ENCODE assay signal across 17 cellular contexts in genomic region chr20:37330316-37330715, GRCh38. TPM values are rescaled to one million over a fixed set of nuclear protein-coding genes. Genes with fewer than 3 reads are reported as not detected.
DNase-seq lines count a peak whose midpoint lies in the region; ATAC-seq and TF ChIP-seq lines count a peak whose summit lies in the region.
"Had no signal": no experiment of that assay in that cellular context is flagged by ENCODE, and none has a peak within 500 bp of the region (broad histone marks: within the 10 kb centered on the region; RNA-seq: fewer than 3 reads in every experiment).

No MANE protein-coding gene starts in this region.

- H3K4me2 ChIP-seq in mesenchymal stem cell (ENCODE audit: low read length, poor library complexity, severe bottlenecking) (no peak overlapping the region), trophoblast cell (ENCODE audit: low read length) (no peak overlapping the region)
- H3K4me2 ChIP-seq: BLaER1 treated with 17β-estradiol and CSF1 and Interleukin-3, amounts not matched to agents 10 nM and 100 nM had no signal

- ATAC-seq in activated B cell treated with CpG ODN at 0.5 μM for 24 hours (ENCODE audit: low read depth) (no peak), GM21390 (IDR thresholded peaks at IDR 0.05; ENCODE audit: unreplicated experiment) (no peak), HG02885 (IDR thresholded peaks at IDR 0.05; ENCODE audit: poor library complexity, unreplicated experiment) (no peak)

- H3K9me3 Mint-ChIP-seq in CD14-positive monocyte (no peaks in the 10 kb centered on the region), activated B cell treated with CpG ODN at 0.5 μM for 24 hours (no peaks in the 10 kb centered on the region)
- H3K9me3 Mint-ChIP-seq: CD4-positive, alpha-beta T cell had no signal

- no peak overlapping the region for H4K12ac ChIP-seq in trophoblast cell (ENCODE audit: low read depth, low read length)

- H3K79me2 ChIP-seq in trophoblast cell (ENCODE audit: control insufficient read depth, insufficient read depth, low read length, poor library complexity): peaks cover 20% of the 10 kb centered on the region

- H3K27me3 Mint-ChIP-seq in CD14-positive monocyte (ENCODE audit: low read depth in 3 of 3) (peaks cover 2 to 10% (median 5%) of the 10 kb centered on the region in 3 donors), activated B cell treated with CpG ODN at 0.5 μM for 24 hours (no peaks in the 10 kb centered on the region)
- H3K27me3 Mint-ChIP-seq: CD4-positive, alpha-beta T cell had no signal

- peaks cover 32% of the 10 kb centered on the region for H3K4me1 Mint-ChIP-seq in CD14-positive monocyte
- peaks cover 27% of the 10 kb centered on the region for H3K4me1 Mint-ChIP-seq in activated B cell treated with CpG ODN at 0.5 μM for 24 hours

- POLR2A ChIA-PET in activated B cell treated with CpG ODN at 0.5 μM for 24 hours (lab: Charles Lee): no interaction called here

- DNase-seq in CD14-positive monocyte (ENCODE audit: low spot score) (no peak), activated B cell treated with CpG ODN at 0.5 μM for 24 hours (no peak), mesenchymal stem cell (no peak), trophoblast cell (no peak), stomach (no peak)
- no peak for DNase-seq in stimulated activated CD4-positive, alpha-beta T cell treated with anti-CD3 and anti-CD28 coated beads, Interleukin-4, amount 100 ng/mL, for 4 hours
- DNase-seq: 8988T; Calu3; CD4-positive, alpha-beta T cell; DMS 273 treated with DMSO at 0.1 percent for 48 hours; GOT3; IMR-90 had no signal

- H3K4me3 ChIP-seq in mesenchymal stem cell (ENCODE audit: insufficient read depth in 1 of 2, low read depth in 1 of 2, low read length in 2 of 2) (no peak overlapping the region), trophoblast cell (ENCODE audit: low read depth, low read length) (no peak overlapping the region), stomach (no peak overlapping the region)
- H3K4me3 ChIP-seq: BLaER1 treated with 17β-estradiol and CSF1 and Interleukin-3, amounts not matched to agents 10 nM and 100 nM; HAP-1 had no signal

- H2BK15ac ChIP-seq in mesenchymal stem cell (ENCODE audit: low read depth, poor library complexity, severe bottlenecking): peak overlapping the region; percentile 55

- TF ChIP-seq POLR2A in stomach (IDR thresholded peaks at IDR 0.05): no peak

- H3K36me3 Mint-ChIP-seq in CD14-positive monocyte (no peaks in the 10 kb centered on the region), activated B cell treated with CpG ODN at 0.5 μM for 24 hours (ENCODE audit: low read depth) (no peaks in the 10 kb centered on the region)

- H3K14ac ChIP-seq in mesenchymal stem cell (ENCODE audit: low read length in 2 of 2): no peak overlapping the region
- H3K14ac ChIP-seq in trophoblast cell (ENCODE audit: low read length): peak overlapping the region; percentile 64

- no peak overlapping the region for H3K23ac ChIP-seq in mesenchymal stem cell (ENCODE audit: low read length in 2 of 2)
- H3K23ac ChIP-seq in trophoblast cell (ENCODE audit: low read length): no peak overlapping the region

- H3K36me3 ChIP-seq in mesenchymal stem cell (ENCODE audit: control insufficient read depth in 1 of 2, insufficient read depth in 2 of 2, low read depth in 1 of 2, low read length in 2 of 2) (no peaks in the 10 kb centered on the region), trophoblast cell (ENCODE audit: control insufficient read depth in 1 of 2, insufficient read depth in 2 of 2, low read length in 2 of 2) (no peaks in the 10 kb centered on the region), stomach (no peaks in the 10 kb centered on the region)
- H3K36me3 ChIP-seq: BLaER1 treated with 17β-estradiol and CSF1 and Interleukin-3, amounts not matched to agents 10 nM and 100 nM; HAP-1 had no signal

- no peak overlapping the region for H4K91ac ChIP-seq in mesenchymal stem cell (ENCODE audit: low read length)
- peak overlapping the region; percentile 98 for H4K91ac ChIP-seq in trophoblast cell (ENCODE audit: low read depth, low read length)

- CTCF ChIA-PET in activated B cell treated with CpG ODN at 0.5 μM for 24 hours (lab: Charles Lee): no interaction called here

- H2AFZ ChIP-seq in mesenchymal stem cell (ENCODE audit: low read depth, low read length): no peak overlapping the region
- H2AFZ ChIP-seq in trophoblast cell (ENCODE audit: insufficient read depth, low read length, poor library complexity): peak overlapping the region; percentile 30

- WGBS in mesenchymal stem cell: 95% methylated on average over 6 of the region's 6 CpGs
- no CpG with 5 or more reads among the region's 6 CpGs for WGBS in trophoblast cell (ENCODE audit: extremely low coverage, insufficient coverage, insufficient read length)
- 87 to 95% (median 93%) methylated on average over 6 of the region's 6 CpGs for WGBS in stomach, 5 donors

- peak overlapping the region in 4 of 7 donors; percentile 3 to 22 (median 10) for H3K27ac Mint-ChIP-seq in CD14-positive monocyte
- peak overlapping the region; percentile 15 for H3K27ac Mint-ChIP-seq in activated B cell treated with CpG ODN at 0.5 μM for 24 hours
- H3K27ac Mint-ChIP-seq: CD4-positive, alpha-beta T cell had no signal

- no peak for TF ChIP-seq CTCF in CD14-positive monocyte (IDR thresholded peaks at IDR 0.05)
- no peak for TF ChIP-seq CTCF in activated B cell treated with CpG ODN at 0.5 μM for 24 hours (IDR thresholded peaks at IDR 0.05)
- no peak for TF ChIP-seq CTCF in stomach (IDR thresholded peaks at IDR 0.05)

- H3K4me3 Mint-ChIP-seq in CD14-positive monocyte: no peak overlapping the region
- H3K4me3 Mint-ChIP-seq in activated B cell treated with CpG ODN at 0.5 μM for 24 hours: no peak overlapping the region
- H3K4me3 Mint-ChIP-seq: CD4-positive, alpha-beta T cell had no signal

- H2AK5ac ChIP-seq in mesenchymal stem cell (ENCODE audit: low read length, severe bottlenecking) (no peak overlapping the region), trophoblast cell (ENCODE audit: low read length) (peak overlapping the region; percentile 88)

- H3K18ac ChIP-seq in mesenchymal stem cell (ENCODE audit: low read depth in 1 of 2, low read length in 2 of 2) (no peak overlapping the region), trophoblast cell (ENCODE audit: low read length) (peak overlapping the region; percentile 60)

- H4K8ac ChIP-seq in mesenchymal stem cell (ENCODE audit: low read length) (no peak overlapping the region), trophoblast cell (ENCODE audit: low read depth, low read length) (peak overlapping the region; percentile 60)

- no peak overlapping the region for H2BK5ac ChIP-seq in mesenchymal stem cell (ENCODE audit: low read depth, low read length, poor library complexity, severe bottlenecking)
- H2BK5ac ChIP-seq in trophoblast cell (ENCODE audit: low read depth, low read length, poor library complexity): peak overlapping the region; percentile 51

- H2BK12ac ChIP-seq in mesenchymal stem cell (ENCODE audit: low read length in 2 of 2) (peak overlapping the region in 1 of 2 experiments; percentile 69), trophoblast cell (ENCODE audit: low read length) (peak overlapping the region; percentile 93)

- H3K4ac ChIP-seq in mesenchymal stem cell (ENCODE audit: low read depth in 1 of 2, low read length in 2 of 2) (no peak overlapping the region), trophoblast cell (ENCODE audit: low read depth, low read length) (peak overlapping the region; percentile 82)

- TF ChIP-seq EP300 in stomach (IDR thresholded peaks at IDR 0.05): no peak

- H3K9me3 ChIP-seq in mesenchymal stem cell (ENCODE audit: control insufficient read depth, low read length) (no peaks in the 10 kb centered on the region), trophoblast cell (ENCODE audit: insufficient read depth, low read depth, low read length) (no peaks in the 10 kb centered on the region), stomach (no peaks in the 10 kb centered on the region)
- H3K9me3 ChIP-seq: BLaER1 treated with 17β-estradiol and CSF1 and Interleukin-3, amounts not matched to agents 10 nM and 100 nM; HAP-1 had no signal

- H3K27ac ChIP-seq in mesenchymal stem cell (ENCODE audit: low read length, poor library complexity, severe bottlenecking): no peak overlapping the region
- no peak overlapping the region for H3K27ac ChIP-seq in trophoblast cell (ENCODE audit: low read depth, low read length)
- no peak overlapping the region for H3K27ac ChIP-seq in stomach
- H3K27ac ChIP-seq: BLaER1 treated with 17β-estradiol and CSF1 and Interleukin-3, amounts not matched to agents 10 nM and 100 nM; HL-60 had no signal

- H3K79me1 ChIP-seq in mesenchymal stem cell (replicated peaks; ENCODE audit: low read length, poor library complexity, severe bottlenecking) (no peaks in the 10 kb centered on the region), trophoblast cell (ENCODE audit: low read length) (peaks cover 76% of the 10 kb centered on the region)

- peaks cover 6% of the 10 kb centered on the region for H3K4me1 ChIP-seq in mesenchymal stem cell (ENCODE audit: control insufficient read depth, insufficient read depth, low read depth, low read length)
- H3K4me1 ChIP-seq in trophoblast cell (ENCODE audit: control insufficient read depth in 1 of 2, insufficient read depth in 2 of 2, low read length in 2 of 2): peaks cover 32 to 38% of the 10 kb centered on the region in 2 experiments
- H3K4me1 ChIP-seq in stomach: peaks cover 7 to 48% (median 18%) of the 10 kb centered on the region in 4 donors
- H3K4me1 ChIP-seq: HAP-1 had no signal

- intact Hi-C loops in CD14-positive monocyte (cut with micrococcal nuclease): loop anchor here in 1 of 2 donors (5.0 kb wide), 1 partner anchor 37 kb away; no protein-coding TSS in a partner anchor
- intact Hi-C loops in activated B cell treated with CpG ODN at 0.5 μM for 24 hours (cut with micrococcal nuclease): no loop called here
- intact Hi-C loops in stomach (cut with DNase I; ENCODE audit: low total_unique reads): no loop called here

- H3K27me3 ChIP-seq in mesenchymal stem cell (ENCODE audit: control insufficient read depth in 1 of 2, insufficient read depth in 1 of 2, low read length in 2 of 2) (no peaks in the 10 kb centered on the region), trophoblast cell (ENCODE audit: insufficient read depth, low read length) (no peaks in the 10 kb centered on the region), stomach (no peaks in the 10 kb centered on the region)
- H3K27me3 ChIP-seq: BLaER1 treated with 17β-estradiol and CSF1 and Interleukin-3, amounts not matched to agents 10 nM and 100 nM had no signal

- H3K9ac ChIP-seq in mesenchymal stem cell (ENCODE audit: low read length): no peak overlapping the region
- H3K9ac ChIP-seq in trophoblast cell (ENCODE audit: low read length): no peak overlapping the region
- H3K9ac ChIP-seq: BLaER1 treated with 17β-estradiol and CSF1 and Interleukin-3, amounts not matched to agents 10 nM and 100 nM had no signal

- H2BK120ac ChIP-seq in mesenchymal stem cell (ENCODE audit: low read depth, low read length) (no peak overlapping the region), trophoblast cell (ENCODE audit: insufficient read depth, low read length, poor library complexity) (peak overlapping the region; percentile 94)

RNA-seq across cellular contexts. Expression of gene SRC, which starts 15.6 kb away (rescaled TPM):
- polyA plus RNA-seq in CD14-positive monocyte (1 to 10 TPM; 4.9 to 6.8 TPM), stomach (10 to 100 TPM; 40.7 to 47.4 (median 47.2) TPM)
- total RNA-seq in activated B cell treated with CpG ODN at 0.5 μM for 24 hours (62.9 and 72.7 TPM in 2 replicates), stomach (100 to 1,000 TPM in 1 of 5 donors, 10 to 100 TPM in 4; 31.6 to 471 (median 69.8) TPM)
- 9.6 TPM for polyA plus RNA-seq in mesenchymal stem cell (2013, experiment 1 of 2)
- 8.0 TPM for polyA plus RNA-seq in mesenchymal stem cell (2013, experiment 2 of 2)
- 188 and 198 TPM in 2 replicates for polyA plus RNA-seq in trophoblast cell (2013)

RNA-seq across cellular contexts. Expression of gene MANBAL, which starts 40.9 kb away (rescaled TPM):
- 10 to 100 TPM; 17.1 to 17.3 TPM for polyA plus RNA-seq in CD14-positive monocyte
- 20.1 and 21.0 TPM in 2 replicates for total RNA-seq in activated B cell treated with CpG ODN at 0.5 μM for 24 hours
- polyA plus RNA-seq in mesenchymal stem cell (2013, experiment 1 of 2): 53.0 TPM
- polyA plus RNA-seq in mesenchymal stem cell (2013, experiment 2 of 2): 53.3 TPM
- 61.2 and 63.9 TPM in 2 replicates for polyA plus RNA-seq in trophoblast cell (2013)
- total RNA-seq in stomach: 10 to 100 TPM in 3 of 5 donors, 1 to 10 TPM in 2; 2.3 to 27.5 (median 15.2) TPM
- polyA plus RNA-seq in stomach: 10 to 100 TPM; 43.5 to 57.7 (median 57.5) TPM
